ENCODE assay signal across 10 cellular contexts in genomic region chr22:46638601-46639431, GRCh38. TPM values are rescaled to one million over a fixed set of nuclear protein-coding genes. Genes with fewer than 3 reads are reported as not detected.
A peak's percentile ranks its signal among the peaks of the same experiment; 100 is the strongest.
DNase-seq lines count a peak whose midpoint lies in the region; ATAC-seq and TF ChIP-seq lines count a peak whose summit lies in the region.
"Had no signal": no experiment of that assay in that cellular context is flagged by ENCODE, and none has a peak within 500 bp of the region (broad histone marks: within the 10 kb centered on the region; RNA-seq: fewer than 3 reads in every experiment).

No MANE protein-coding gene starts in this region.

- H3K9me3 Mint-ChIP-seq in endothelial cell (ENCODE audit: unreplicated experiment) = no peaks in the 10 kb centered on the region
- peaks cover 3 to 5% of the 10 kb centered on the region in 2 donors for H3K9me3 Mint-ChIP-seq in activated T-cell treated with anti-CD3 and anti-CD28 coated beads, Interleukin-2, amount 50 U/mL, for 72 hours
- H3K9me3 Mint-ChIP-seq: activated T-cell treated with anti-CD3 and anti-CD28 coated beads, Interleukin-2, amount 50 U/mL, for 4 hours; T-helper 2 cell treated with Interferon-gamma antibody and Interleukin-4, amounts not matched to agents 5 μg/mL and 100 μg/mL, for 36 hours had no signal

- DNase-seq in DMS53 (lab: John Stamatoyannopoulos, UW) = peak; percentile 91
- peak; percentile 74 for DNase-seq in MV-4-11 (lab: John Stamatoyannopoulos, UW)
- no peak for DNase-seq in endothelial cell (ENCODE audit: low spot score)
- peak; percentile 35 for DNase-seq in myocyte (ENCODE audit: low read depth)
- no peak for DNase-seq in activated T-cell treated with anti-CD3 and anti-CD28 coated beads, Interleukin-2, amount 50 U/mL, for 1 hour
- no peak for DNase-seq in activated T-cell treated with anti-CD3 and anti-CD28 coated beads, Interleukin-2, amount 50 U/mL, for 72 hours
- DNase-seq in cerebellar nuclear complex (lab: John Stamatoyannopoulos, UW) = no peak
- DNase-seq in GM20000 (ENCODE audit: low spot score) = no peak
- DNase-seq: activated T-cell treated with anti-CD3 and anti-CD28 coated beads, Interleukin-2, amount 50 U/mL, for 4 hours had no signal

- H3K36me3 Mint-ChIP-seq in endothelial cell (ENCODE audit: low read depth, unreplicated experiment) = peaks cover 11% of the 10 kb centered on the region
- no peaks in the 10 kb centered on the region for H3K36me3 Mint-ChIP-seq in activated T-cell treated with anti-CD3 and anti-CD28 coated beads, Interleukin-2, amount 50 U/mL, for 72 hours (ENCODE audit: insufficient read depth in 2 of 2)

- ATAC-seq in activated T-cell treated with anti-CD3 and anti-CD28 coated beads, Interleukin-2, amount 50 U/mL, for 72 hours (replicated peaks in 1 of 2) = no peak
- ATAC-seq: activated T-cell treated with anti-CD3 and anti-CD28 coated beads, Interleukin-2, amount 50 U/mL, for 4 hours had no signal

- H3K27me3 Mint-ChIP-seq in endothelial cell (ENCODE audit: unreplicated experiment) = peaks cover 5% of the 10 kb centered on the region
- no peaks in the 10 kb centered on the region for H3K27me3 Mint-ChIP-seq in activated T-cell treated with anti-CD3 and anti-CD28 coated beads, Interleukin-2, amount 50 U/mL, for 72 hours (ENCODE audit: low read depth)

- TF ChIP-seq CTCF in endothelial cell (IDR thresholded peaks at IDR 0.05; ENCODE audit: unreplicated experiment) = no peak
- no peak for TF ChIP-seq CTCF in GM20000 (IDR thresholded peaks at IDR 0.05; ENCODE audit: extremely low read depth, missing control alignments)

- H3K4me1 Mint-ChIP-seq in endothelial cell (ENCODE audit: unreplicated experiment) = peaks cover 14% of the 10 kb centered on the region
- H3K4me1 Mint-ChIP-seq in activated T-cell treated with anti-CD3 and anti-CD28 coated beads, Interleukin-2, amount 50 U/mL, for 72 hours (ENCODE audit: low read depth) = peaks cover 8% of the 10 kb centered on the region

- no peak overlapping the region for H3K27ac Mint-ChIP-seq in endothelial cell (ENCODE audit: unreplicated experiment)
- H3K27ac Mint-ChIP-seq in activated T-cell treated with anti-CD3 and anti-CD28 coated beads, Interleukin-2, amount 50 U/mL, for 72 hours = no peak overlapping the region
- H3K27ac Mint-ChIP-seq: T-helper 2 cell treated with Interferon-gamma antibody and Interleukin-4, amounts not matched to agents 5 μg/mL and 100 μg/mL, for 36 hours had no signal

- H3K4me3 Mint-ChIP-seq in endothelial cell (ENCODE audit: unreplicated experiment) = peak overlapping the region; percentile 14
- H3K4me3 Mint-ChIP-seq in activated T-cell treated with anti-CD3 and anti-CD28 coated beads, Interleukin-2, amount 50 U/mL, for 72 hours = no peak overlapping the region
- H3K4me3 Mint-ChIP-seq: activated T-cell treated with anti-CD3 and anti-CD28 coated beads, Interleukin-2, amount 50 U/mL, for 4 hours; T-helper 2 cell treated with Interferon-gamma antibody and Interleukin-4, amounts not matched to agents 5 μg/mL and 100 μg/mL, for 36 hours had no signal

RNA-seq across cellular contexts. Expression of gene GRAMD4, which starts 18.6 kb away (rescaled TPM):
- 42.7 TPM for total RNA-seq in endothelial cell (ENCODE audit: unreplicated experiment)
- total RNA-seq in myocyte = 18.5 and 22.4 TPM in 2 replicates
- polyA plus RNA-seq in myocyte (2012) = 15.3 TPM
- total RNA-seq in activated T-cell treated with anti-CD3 and anti-CD28 coated beads, Interleukin-2, amount 50 U/mL, for 72 hours = 10 to 100 TPM; 42.8 to 53.5 TPM

Comparison
In these comparisons a context has a peak if more than half of its experiments do, and no peak if none do; other contexts are left out.
1. DNase-seq: peak in DMS53 (single experiment), MV-4-11 (single experiment) and myocyte (single experiment); none in endothelial cell (single experiment), activated T-cell treated with anti-CD3 and anti-CD28 coated beads, Interleukin-2, amount 50 U/mL, for 1 hour (single experiment), activated T-cell treated with anti-CD3 and anti-CD28 coated beads, Interleukin-2, amount 50 U/mL, for 72 hours (0 of 2), cerebellar nuclear complex (0 of 2) and GM20000 (single experiment).